In genomic region chr19:28284389-28284788, GRCh38 we compare ENCODE assay signal across 40 cellular contexts.
"Had no signal": no experiment of that assay in that cellular context is flagged by ENCODE, and none has a peak within 500 bp of the region (broad histone marks: within the 10 kb centered on the region; RNA-seq: fewer than 3 reads in every experiment).

No MANE protein-coding gene starts in this region.

- H3K27ac Mint-ChIP-seq: activated naive CD4-positive, alpha-beta T cell treated with anti-CD3 and anti-CD28 coated beads for 36 hours; activated naive CD4-positive, alpha-beta T cell treated with anti-CD3 and anti-CD28 coated beads, Interleukin-2, amount 10 ng/mL, durations not matched to agents 7 days and 5 days; activated naive CD4-positive, alpha-beta T cell treated with anti-CD3 and anti-CD28 coated beads, Interleukin-2, amount 50 U/mL, for 24 hours; activated naive CD4-positive, alpha-beta T cell treated with anti-CD3 and anti-CD28 coated beads, Interleukin-2, amount 50 U/mL, for 72 hours; activated naive CD8-positive, alpha-beta T cell; activated naive CD8-positive, alpha-beta T cell treated with anti-CD3 and anti-CD28 coated beads for 36 hours; activated naive CD8-positive, alpha-beta T cell treated with anti-CD3 and anti-CD28 coated beads, Interleukin-2, amount 10 ng/mL, durations not matched to agents 7 days and 5 days; activated naive CD8-positive, alpha-beta T cell treated with anti-CD3 and anti-CD28 coated beads, Interleukin-2, amount 50 U/mL, for 24 hours; activated T-cell treated with anti-CD3 and anti-CD28 coated beads, Interleukin-2, amount 50 U/mL, for 24 hours; activated T-cell treated with anti-CD3 and anti-CD28 coated beads, Interleukin-2, amount 50 U/mL, for 72 hours; activated T-helper 1 cell treated with anti-CD3 and anti-CD28 coated beads, Interleukin-12 subunit alpha, Interleukin-12 subunit beta, Interleukin-2, Interleukin-4 antibody, amounts not matched to agents 30 ng/mL and 10 ng/mL and 1 ng/mL, durations not matched to agents 14 hours and 24 hours and 36 hours; activated T-helper 17 cell treated with anti-CD3 and anti-CD28 coated beads, Interleukin-2, amount 50 U/mL, for 72 hours; activated T-helper 2 cell treated with anti-CD3 and anti-CD28 coated beads, Interferon-gamma antibody, Interleukin-2, Interleukin-4, amounts not matched to agents 10 μg/mL and 5 μg/mL and 100 μg/mL, durations not matched to agents 14 hours and 24 hours and 36 hours; brain had no signal

- H3K36me3 Mint-ChIP-seq: activated naive CD4-positive, alpha-beta T cell treated with anti-CD3 and anti-CD28 coated beads, Interleukin-2, amount 10 ng/mL, durations not matched to agents 7 days and 5 days; activated naive CD4-positive, alpha-beta T cell treated with anti-CD3 and anti-CD28 coated beads, Interleukin-2, amount 50 U/mL, for 24 hours; activated naive CD8-positive, alpha-beta T cell treated with anti-CD3 and anti-CD28 coated beads for 36 hours; activated naive CD8-positive, alpha-beta T cell treated with anti-CD3 and anti-CD28 coated beads, Interleukin-2, amount 10 ng/mL, durations not matched to agents 7 days and 5 days; brain had no signal

- H3K27ac ChIP-seq: adrenal gland, ascending aorta, body of pancreas, brain microvascular endothelial cell, breast epithelium, cardiac muscle cell had no signal

- FAIRE-seq: astrocyte, bronchial epithelial cell had no signal

- H3K27me3 Mint-ChIP-seq: activated naive CD4-positive, alpha-beta T cell treated with anti-CD3 and anti-CD28 coated beads, Interleukin-2, amount 10 ng/mL, durations not matched to agents 7 days and 5 days; activated naive CD8-positive, alpha-beta T cell treated with anti-CD3 and anti-CD28 coated beads, Interleukin-2, amount 10 ng/mL, durations not matched to agents 7 days and 5 days; activated T-cell treated with anti-CD3 and anti-CD28 coated beads, Interleukin-2, amount 50 U/mL, for 24 hours had no signal

- H3K9me3 ChIP-seq: adrenal gland, ascending aorta, body of pancreas had no signal

- H3K27me3 ChIP-seq: adrenal gland, ascending aorta, body of pancreas, brain microvascular endothelial cell, breast epithelium, cardiac muscle cell had no signal

- H3K4me1 ChIP-seq: adrenal gland, ascending aorta, breast epithelium had no signal

- ATAC-seq: activated naive CD4-positive, alpha-beta T cell treated with anti-CD3 and anti-CD28 coated beads, Interleukin-2, amount 50 U/mL, for 72 hours; activated naive CD8-positive, alpha-beta T cell treated with anti-CD3 and anti-CD28 coated beads, Interleukin-2, amount 50 U/mL, for 24 hours; activated T-cell treated with anti-CD3 and anti-CD28 coated beads, Interleukin-2, amount 50 U/mL, for 4 hours; activated T-cell treated with anti-CD3 and anti-CD28 coated beads, Interleukin-2, amount 50 U/mL, for 72 hours; activated T-helper 17 cell treated with anti-CD3 and anti-CD28 coated beads, Interleukin-2, amount 50 U/mL, for 72 hours; body of pancreas had no signal

- DNase-seq: activated effector memory CD4-positive, alpha-beta T cell treated with anti-CD3 and anti-CD28 coated beads, Interleukin-2, amount 50 U/mL, for 16 hours; activated effector memory CD4-positive, alpha-beta T cell treated with Interleukin-2 at 50 U/mL for 16 hours; activated gamma-delta T cell; activated gamma-delta T cell treated with Interleukin-2 at 50 U/mL for 16 hours; activated naive CD4-positive, alpha-beta T cell; activated naive CD4-positive, alpha-beta T cell treated with anti-CD3 and anti-CD28 coated beads for 36 hours; activated naive CD4-positive, alpha-beta T cell treated with anti-CD3 and anti-CD28 coated beads, Interleukin-2, amount 10 ng/mL, durations not matched to agents 7 days and 5 days; activated naive CD4-positive, alpha-beta T cell treated with anti-CD3 and anti-CD28 coated beads, Interleukin-2, amount 50 U/mL, for 16 hours; activated naive CD4-positive, alpha-beta T cell treated with Interleukin-2 at 50 U/mL for 16 hours; activated naive CD8-positive, alpha-beta T cell treated with anti-CD3 and anti-CD28 coated beads for 36 hours; activated naive CD8-positive, alpha-beta T cell treated with anti-CD3 and anti-CD28 coated beads, Interleukin-2, amount 10 ng/mL, durations not matched to agents 7 days and 5 days; activated naive CD8-positive, alpha-beta T cell treated with anti-CD3 and anti-CD28 coated beads, Interleukin-2, amount 50 U/mL, for 24 hours; activated T-cell treated with anti-CD3 and anti-CD28 coated beads, Interleukin-2, amount 50 U/mL, for 1 hour; activated T-cell treated with anti-CD3 and anti-CD28 coated beads, Interleukin-2, amount 50 U/mL, for 24 hours; activated T-cell treated with anti-CD3 and anti-CD28 coated beads, Interleukin-2, amount 50 U/mL, for 4 hours; activated T-cell treated with anti-CD3 and anti-CD28 coated beads, Interleukin-2, amount 50 U/mL, for 48 hours; activated T-cell treated with anti-CD3 and anti-CD28 coated beads, Interleukin-2, amount 50 U/mL, for 72 hours; adrenal gland; amniotic stem cell; amygdala; anterior cingulate cortex; aorta; body of pancreas; brain microvascular endothelial cell; caudate nucleus; central memory CD4-positive, alpha-beta T cell; cerebellar nuclear complex had no signal

- H3K36me3 ChIP-seq: adrenal gland, ascending aorta, brain microvascular endothelial cell, breast epithelium, cardiac muscle cell had no signal

- H3K4me3 Mint-ChIP-seq: activated naive CD4-positive, alpha-beta T cell treated with anti-CD3 and anti-CD28 coated beads for 36 hours; activated naive CD4-positive, alpha-beta T cell treated with anti-CD3 and anti-CD28 coated beads, Interleukin-2, amount 10 ng/mL, durations not matched to agents 7 days and 5 days; activated naive CD4-positive, alpha-beta T cell treated with anti-CD3 and anti-CD28 coated beads, Interleukin-2, amount 50 U/mL, for 24 hours; activated naive CD8-positive, alpha-beta T cell; activated naive CD8-positive, alpha-beta T cell treated with anti-CD3 and anti-CD28 coated beads for 36 hours; activated naive CD8-positive, alpha-beta T cell treated with anti-CD3 and anti-CD28 coated beads, Interleukin-2, amount 10 ng/mL, durations not matched to agents 7 days and 5 days; activated naive CD8-positive, alpha-beta T cell treated with anti-CD3 and anti-CD28 coated beads, Interleukin-2, amount 50 U/mL, for 24 hours; activated T-cell treated with anti-CD3 and anti-CD28 coated beads, Interleukin-2, amount 50 U/mL, for 24 hours; activated T-cell treated with anti-CD3 and anti-CD28 coated beads, Interleukin-2, amount 50 U/mL, for 4 hours; activated T-cell treated with anti-CD3 and anti-CD28 coated beads, Interleukin-2, amount 50 U/mL, for 72 hours; activated T-helper 1 cell treated with anti-CD3 and anti-CD28 coated beads, Interleukin-12 subunit alpha, Interleukin-12 subunit beta, Interleukin-2, Interleukin-4 antibody, amounts not matched to agents 30 ng/mL and 10 ng/mL and 1 ng/mL, durations not matched to agents 14 hours and 24 hours and 36 hours; activated T-helper 17 cell treated with anti-CD3 and anti-CD28 coated beads, Interleukin-2, amount 50 U/mL, for 72 hours; brain; central memory CD8-positive, alpha-beta T cell had no signal

- H3K9me3 Mint-ChIP-seq: activated T-helper 1 cell treated with anti-CD3 and anti-CD28 coated beads, Interleukin-12 subunit alpha, Interleukin-12 subunit beta, Interleukin-2, Interleukin-4 antibody, amounts not matched to agents 30 ng/mL and 10 ng/mL and 1 ng/mL, durations not matched to agents 14 hours and 24 hours and 36 hours had no signal

- H3K4me3 ChIP-seq: adrenal gland, ascending aorta, body of pancreas, breast epithelium, cardiac muscle cell had no signal

- H3K4me1 Mint-ChIP-seq: activated naive CD4-positive, alpha-beta T cell treated with anti-CD3 and anti-CD28 coated beads, Interleukin-2, amount 10 ng/mL, durations not matched to agents 7 days and 5 days; activated naive CD4-positive, alpha-beta T cell treated with anti-CD3 and anti-CD28 coated beads, Interleukin-2, amount 50 U/mL, for 24 hours; activated naive CD8-positive, alpha-beta T cell treated with anti-CD3 and anti-CD28 coated beads for 36 hours; activated naive CD8-positive, alpha-beta T cell treated with anti-CD3 and anti-CD28 coated beads, Interleukin-2, amount 10 ng/mL, durations not matched to agents 7 days and 5 days; activated T-helper 17 cell treated with anti-CD3 and anti-CD28 coated beads, Interleukin-2, amount 50 U/mL, for 72 hours; central memory CD8-positive, alpha-beta T cell had no signal
